ENCODE assay signal across 8 cellular contexts in genomic region chr5:172283862-172284274, GRCh38. TPM values are rescaled to one million over a fixed set of nuclear protein-coding genes. Genes with fewer than 3 reads are reported as not detected.
DNase-seq lines count a peak whose midpoint lies in the region; ATAC-seq lines count a peak whose summit lies in the region.

No MANE protein-coding gene starts in this region.

- H3K27ac Mint-ChIP-seq in activated CD4-positive, alpha-beta memory T cell treated with anti-CD3 and anti-CD28 coated beads for 36 hours, result no peak overlapping the region

- H3K36me3 Mint-ChIP-seq in activated CD4-positive, alpha-beta memory T cell treated with anti-CD3 and anti-CD28 coated beads for 36 hours, result no peaks in the 10 kb centered on the region

- intact Hi-C loops in activated CD4-positive, alpha-beta memory T cell treated with anti-CD3 and anti-CD28 coated beads for 36 hours (cut with micrococcal nuclease), result loop anchor here (1.0 to 5.0 kb wide), 6 partner anchors 9 to 897 kb away; partner anchors contain the start of genes FBXW11, NPM1 and STK10

- CTCF ChIA-PET in activated CD4-positive, alpha-beta memory T cell treated with anti-CD3 and anti-CD28 coated beads for 36 hours (lab: Charles Lee), result interaction anchor here (1.5 to 5.2 kb wide), 7 partner anchors 8 to 213 kb away, joined by 5 to 67 read pairs (median 7); partner anchors contain the start of gene STK10

- peak; percentile 39 for ATAC-seq in GM18870 (IDR thresholded peaks at IDR 0.05; ENCODE audit: unreplicated experiment)
- peak; percentile 82 for ATAC-seq in HG03095 (IDR thresholded peaks at IDR 0.05; ENCODE audit: unreplicated experiment)

- H3K4me3 Mint-ChIP-seq in activated CD4-positive, alpha-beta memory T cell treated with anti-CD3 and anti-CD28 coated beads for 36 hours, result peak overlapping the region; percentile 75

- no peaks in the 10 kb centered on the region for H3K27me3 Mint-ChIP-seq in activated CD4-positive, alpha-beta memory T cell treated with anti-CD3 and anti-CD28 coated beads for 36 hours

- peaks cover 26% of the 10 kb centered on the region for H3K4me1 Mint-ChIP-seq in activated CD4-positive, alpha-beta memory T cell treated with anti-CD3 and anti-CD28 coated beads for 36 hours (ENCODE audit: low read depth)

- DNase-seq in AG20443 (ENCODE audit: low spot score), result peak; percentile 97
- peak; percentile 57 for DNase-seq in NCI-H446 treated with DMSO at 0.1 percent for 48 hours (lab: John Stamatoyannopoulos, UW)
- DNase-seq in activated CD4-positive, alpha-beta memory T cell treated with anti-CD3 and anti-CD28 coated beads for 36 hours, result peak; percentile 82
- DNase-seq in effector CD4-positive, alpha-beta T cell, result peak; percentile 64
- peak; percentile 89 for DNase-seq in medulla oblongata (ENCODE audit: extremely low spot score)
- DNase-seq in stimulated activated CD8-positive, alpha-beta memory T cell treated with anti-CD3 and anti-CD28 coated beads, Interleukin-12 subunit alpha, Interleukin-12 subunit beta, amount 100 ng/mL, for 24 hours (ENCODE audit: extremely low read depth), result peak; percentile 58

- POLR2A ChIA-PET in activated CD4-positive, alpha-beta memory T cell treated with anti-CD3 and anti-CD28 coated beads for 36 hours (lab: Charles Lee), result interaction anchor here (0.5 to 1.4 kb wide), 3 partner anchors 59 to 277 kb away, joined by 3 to 9 read pairs (median 7); partner anchors contain the start of gene FBXW11

- H3K9me3 Mint-ChIP-seq in activated CD4-positive, alpha-beta memory T cell treated with anti-CD3 and anti-CD28 coated beads for 36 hours, result no peaks in the 10 kb centered on the region

RNA-seq across cellular contexts. Expression of gene UBTD2, which starts 0.3 kb away (rescaled TPM):
- 1 to 10 TPM; 4.6 to 4.9 TPM for total RNA-seq in activated CD4-positive, alpha-beta memory T cell treated with anti-CD3 and anti-CD28 coated beads for 36 hours

Comparison
In these comparisons a context has a peak if more than half of its experiments do, and no peak if none do; other contexts are left out.
1. Peak in every context shown above with its lines: DNase-seq and ATAC-seq.